Comparison of ENCODE assay signal across 1 cellular context in the genomic region with DNA sequence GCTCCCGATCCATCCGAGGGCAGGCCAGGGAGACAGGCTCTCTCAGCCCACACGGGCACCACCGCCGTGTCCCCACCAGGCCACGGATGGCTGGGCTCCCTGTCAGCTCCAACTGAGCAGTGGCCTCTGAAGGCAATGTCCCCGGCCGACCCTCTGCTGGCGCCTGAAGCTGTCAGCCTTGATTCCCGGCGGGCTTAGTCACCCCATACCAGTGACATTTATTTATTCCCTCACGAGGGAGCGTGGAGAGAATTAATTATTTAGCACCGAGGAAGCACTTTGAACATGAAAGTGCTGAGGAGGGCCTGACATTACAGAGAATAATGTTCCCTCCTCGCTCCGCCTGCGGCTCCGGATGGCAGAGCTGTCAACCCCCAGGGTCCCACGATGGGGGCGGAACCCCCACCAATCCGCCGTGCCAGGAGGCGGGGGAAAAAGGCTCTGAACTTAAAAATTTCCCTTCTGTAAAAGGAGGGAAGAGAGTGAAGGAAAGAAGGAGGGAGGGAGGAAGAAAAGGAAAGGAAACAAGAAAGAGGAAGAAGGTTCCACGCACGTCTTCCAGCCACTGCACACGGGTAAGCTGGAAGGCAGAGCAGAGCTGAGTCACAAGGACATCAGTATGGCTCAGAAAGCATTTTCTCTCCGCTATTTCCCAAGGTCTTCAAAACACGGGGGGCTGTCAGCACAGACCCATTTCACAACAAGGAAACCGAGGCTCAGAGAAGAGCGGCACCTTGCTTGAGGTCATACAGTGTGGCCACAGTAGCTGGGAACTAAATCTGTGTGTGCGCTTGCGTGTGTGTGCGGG.
TF ChIP-seq lines count a peak whose summit lies in the region.

No MANE protein-coding gene starts in this region.

TF ChIP-seq in HepG2, 621 proteins besides CTCF, POLR2A, EP300 and RAD21 (continued from another document):
- TF ChIP-seq ZBTB10 (CRISPR knock-in tag; IDR thresholded peaks at IDR 0.05; ENCODE audit: borderline replicate concordance) (no peak), HOXA3 (CRISPR knock-in tag; IDR thresholded peaks at IDR 0.05) (no peak), ZBTB33 (CRISPR knock-in tag; IDR thresholded peaks at IDR 0.05) (no peak), ZNF296 (CRISPR knock-in tag; conservative IDR thresholded peaks at IDR 0.05) (no peak), PHB2 (IDR thresholded peaks at IDR 0.05; ENCODE audit: partially characterized antibody) (no peak), KLF16 (CRISPR knock-in tag; IDR thresholded peaks at IDR 0.05) (no peak), SUZ12 (IDR thresholded peaks at IDR 0.05; ENCODE audit: low read depth, low read length) (no peak), KMT2B (CRISPR knock-in tag; IDR thresholded peaks at IDR 0.05) (no peak), ZNF280B (CRISPR knock-in tag; IDR thresholded peaks at IDR 0.05; ENCODE audit: borderline replicate concordance) (no peak), RFXANK (CRISPR knock-in tag; IDR thresholded peaks at IDR 0.05) (no peak), THAP8 (CRISPR knock-in tag; IDR thresholded peaks at IDR 0.05; ENCODE audit: borderline replicate concordance) (no peak), NCOA2 (CRISPR knock-in tag; IDR thresholded peaks at IDR 0.05) (no peak), IRX3 (CRISPR knock-in tag; IDR thresholded peaks at IDR 0.05; ENCODE audit: borderline replicate concordance, low read depth) (no peak), EEA1 (CRISPR knock-in tag; IDR thresholded peaks at IDR 0.05; ENCODE audit: borderline replicate concordance) (no peak)
- TF ChIP-seq, protein P1, sequence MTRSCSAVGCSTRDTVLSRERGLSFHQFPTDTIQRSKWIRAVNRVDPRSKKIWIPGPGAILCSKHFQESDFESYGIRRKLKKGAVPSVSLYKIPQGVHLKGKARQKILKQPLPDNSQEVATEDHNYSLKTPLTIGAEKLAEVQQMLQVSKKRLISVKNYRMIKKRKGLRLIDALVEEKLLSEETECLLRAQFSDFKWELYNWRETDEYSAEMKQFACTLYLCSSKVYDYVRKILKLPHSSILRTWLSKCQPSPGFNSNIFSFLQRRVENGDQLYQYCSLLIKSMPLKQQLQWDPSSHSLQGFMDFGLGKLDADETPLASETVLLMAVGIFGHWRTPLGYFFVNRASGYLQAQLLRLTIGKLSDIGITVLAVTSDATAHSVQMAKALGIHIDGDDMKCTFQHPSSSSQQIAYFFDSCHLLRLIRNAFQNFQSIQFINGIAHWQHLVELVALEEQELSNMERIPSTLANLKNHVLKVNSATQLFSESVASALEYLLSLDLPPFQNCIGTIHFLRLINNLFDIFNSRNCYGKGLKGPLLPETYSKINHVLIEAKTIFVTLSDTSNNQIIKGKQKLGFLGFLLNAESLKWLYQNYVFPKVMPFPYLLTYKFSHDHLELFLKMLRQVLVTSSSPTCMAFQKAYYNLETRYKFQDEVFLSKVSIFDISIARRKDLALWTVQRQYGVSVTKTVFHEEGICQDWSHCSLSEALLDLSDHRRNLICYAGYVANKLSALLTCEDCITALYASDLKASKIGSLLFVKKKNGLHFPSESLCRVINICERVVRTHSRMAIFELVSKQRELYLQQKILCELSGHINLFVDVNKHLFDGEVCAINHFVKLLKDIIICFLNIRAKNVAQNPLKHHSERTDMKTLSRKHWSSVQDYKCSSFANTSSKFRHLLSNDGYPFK (CRISPR knock-in tag; IDR thresholded peaks at IDR 0.05; ENCODE audit: borderline replicate concordance), result no peak
- TF ChIP-seq, protein P2, sequence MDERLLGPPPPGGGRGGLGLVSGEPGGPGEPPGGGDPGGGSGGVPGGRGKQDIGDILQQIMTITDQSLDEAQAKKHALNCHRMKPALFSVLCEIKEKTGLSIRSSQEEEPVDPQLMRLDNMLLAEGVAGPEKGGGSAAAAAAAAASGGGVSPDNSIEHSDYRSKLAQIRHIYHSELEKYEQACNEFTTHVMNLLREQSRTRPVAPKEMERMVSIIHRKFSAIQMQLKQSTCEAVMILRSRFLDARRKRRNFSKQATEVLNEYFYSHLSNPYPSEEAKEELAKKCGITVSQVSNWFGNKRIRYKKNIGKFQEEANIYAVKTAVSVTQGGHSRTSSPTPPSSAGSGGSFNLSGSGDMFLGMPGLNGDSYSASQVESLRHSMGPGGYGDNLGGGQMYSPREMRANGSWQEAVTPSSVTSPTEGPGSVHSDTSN (CRISPR knock-in tag; IDR thresholded peaks at IDR 0.05), result no peak
- TF ChIP-seq, protein P3, sequence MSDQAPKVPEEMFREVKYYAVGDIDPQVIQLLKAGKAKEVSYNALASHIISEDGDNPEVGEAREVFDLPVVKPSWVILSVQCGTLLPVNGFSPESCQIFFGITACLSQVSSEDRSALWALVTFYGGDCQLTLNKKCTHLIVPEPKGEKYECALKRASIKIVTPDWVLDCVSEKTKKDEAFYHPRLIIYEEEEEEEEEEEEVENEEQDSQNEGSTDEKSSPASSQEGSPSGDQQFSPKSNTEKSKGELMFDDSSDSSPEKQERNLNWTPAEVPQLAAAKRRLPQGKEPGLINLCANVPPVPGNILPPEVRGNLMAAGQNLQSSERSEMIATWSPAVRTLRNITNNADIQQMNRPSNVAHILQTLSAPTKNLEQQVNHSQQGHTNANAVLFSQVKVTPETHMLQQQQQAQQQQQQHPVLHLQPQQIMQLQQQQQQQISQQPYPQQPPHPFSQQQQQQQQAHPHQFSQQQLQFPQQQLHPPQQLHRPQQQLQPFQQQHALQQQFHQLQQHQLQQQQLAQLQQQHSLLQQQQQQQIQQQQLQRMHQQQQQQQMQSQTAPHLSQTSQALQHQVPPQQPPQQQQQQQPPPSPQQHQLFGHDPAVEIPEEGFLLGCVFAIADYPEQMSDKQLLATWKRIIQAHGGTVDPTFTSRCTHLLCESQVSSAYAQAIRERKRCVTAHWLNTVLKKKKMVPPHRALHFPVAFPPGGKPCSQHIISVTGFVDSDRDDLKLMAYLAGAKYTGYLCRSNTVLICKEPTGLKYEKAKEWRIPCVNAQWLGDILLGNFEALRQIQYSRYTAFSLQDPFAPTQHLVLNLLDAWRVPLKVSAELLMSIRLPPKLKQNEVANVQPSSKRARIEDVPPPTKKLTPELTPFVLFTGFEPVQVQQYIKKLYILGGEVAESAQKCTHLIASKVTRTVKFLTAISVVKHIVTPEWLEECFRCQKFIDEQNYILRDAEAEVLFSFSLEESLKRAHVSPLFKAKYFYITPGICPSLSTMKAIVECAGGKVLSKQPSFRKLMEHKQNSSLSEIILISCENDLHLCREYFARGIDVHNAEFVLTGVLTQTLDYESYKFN (CRISPR knock-in tag; conservative IDR thresholded peaks at IDR 0.05), result no peak
